ENCODE assay signal across 13 cellular contexts in the genomic region with DNA sequence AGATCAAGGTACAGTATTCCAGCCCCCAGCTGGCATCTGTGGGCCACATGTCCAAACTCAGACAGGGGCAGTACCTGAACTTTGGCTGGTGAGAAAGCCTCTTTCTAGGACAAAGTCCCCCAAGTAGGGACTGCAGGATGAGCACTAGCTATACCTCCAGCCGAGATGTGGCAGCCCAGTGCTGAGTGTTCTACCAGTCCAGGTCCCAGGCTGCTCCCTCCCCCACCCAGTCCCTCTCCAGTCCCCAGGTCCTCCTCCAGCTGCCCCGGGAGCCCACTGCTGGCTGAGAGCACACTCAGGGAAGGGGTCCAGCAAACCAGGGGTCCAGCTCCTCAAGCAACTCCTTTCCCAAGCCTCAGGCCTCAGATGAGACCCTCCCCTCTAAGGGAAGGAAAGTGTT. TPM values are rescaled to one million over a fixed set of nuclear protein-coding genes. Genes with fewer than 3 reads are reported as not detected.
DNase-seq lines count a peak whose midpoint lies in the region; ATAC-seq and TF ChIP-seq lines count a peak whose summit lies in the region.
"Had no signal": no experiment of that assay in that cellular context is flagged by ENCODE, and none has a peak within 500 bp of the region (broad histone marks: within the 10 kb centered on the region; RNA-seq: fewer than 3 reads in every experiment).

No MANE protein-coding gene starts in this region.

- no peak overlapping the region for H3K27ac Mint-ChIP-seq in CD8-positive, alpha-beta T cell
- no peak overlapping the region for H3K27ac Mint-ChIP-seq in neural crest cell (ENCODE audit: unreplicated experiment)

- peak overlapping the region; percentile 97 for H3K4me2 ChIP-seq in Loucy (ENCODE audit: low read depth, low read length, poor library complexity, severe bottlenecking)

- intact Hi-C loops in CD8-positive, alpha-beta T cell (cut with DNase I, micrococcal nuclease) = loop anchor here in 1 of 2 experiments (2.0 kb wide), 1 partner anchor 77 kb away; a partner anchor contains a TSS

- no peaks in the 10 kb centered on the region for H3K27me3 ChIP-seq in CD8-positive, alpha-beta T cell (ENCODE audit: insufficient read depth, low read length)
- H3K27me3 ChIP-seq in Loucy (ENCODE audit: insufficient read depth, low read length, poor library complexity, severe bottlenecking) (no peaks in the 10 kb centered on the region), foreskin keratinocyte (no peaks in the 10 kb centered on the region)
- H3K27me3 ChIP-seq: heart left ventricle had no signal

- H3K4me3 ChIP-seq in CD8-positive, alpha-beta T cell (ENCODE audit: low read depth, low read length) = no peak overlapping the region
- H3K4me3 ChIP-seq in Loucy (ENCODE audit: low read length, poor library complexity, severe bottlenecking) (peak overlapping the region; percentile 90), choroid plexus epithelial cell (ENCODE audit: low read depth, low read length) (peak overlapping the region; percentile 30)

- no peak overlapping the region for H2AFZ ChIP-seq in Loucy (ENCODE audit: low read length)

- no peaks in the 10 kb centered on the region for H3K9me3 ChIP-seq in CD8-positive, alpha-beta T cell (ENCODE audit: low read length)
- H3K9me3 ChIP-seq in Loucy (ENCODE audit: insufficient read depth, low read depth, low read length) = no peaks in the 10 kb centered on the region
- H3K9me3 ChIP-seq: heart left ventricle had no signal

- H3K79me2 ChIP-seq in Loucy (ENCODE audit: insufficient read depth, low read length) = peaks cover 40% of the 10 kb centered on the region

- no peaks in the 10 kb centered on the region for H3K36me3 ChIP-seq in CD8-positive, alpha-beta T cell (ENCODE audit: insufficient read depth, low read length)
- H3K36me3 ChIP-seq in Loucy (ENCODE audit: insufficient read depth, low read length) = peaks cover 21% of the 10 kb centered on the region; the same call in 1 of the 2 replicates

- no peaks in the 10 kb centered on the region for H3F3A ChIP-seq in Loucy (ENCODE audit: low read depth)

- H4K20me1 ChIP-seq in Loucy (ENCODE audit: insufficient read depth, low read length, poor library complexity, severe bottlenecking) = peaks cover 18% of the 10 kb centered on the region

- H3K9ac ChIP-seq in Loucy (ENCODE audit: low read depth, low read length, poor library complexity, severe bottlenecking) = peak overlapping the region; percentile 93

- DNase-seq in CD8-positive, alpha-beta T cell = no peak
- DNase-seq in choroid plexus epithelial cell (ENCODE audit: low read depth) (no peak), neural crest cell (ENCODE audit: low read depth, low spot score) (no peak), foreskin keratinocyte (no peak)
- no peak for DNase-seq in stimulated activated CD4-positive, alpha-beta T cell treated with anti-CD3 and anti-CD28 coated beads, Interleukin-2, amount 100 ng/mL, for 24 hours
- DNase-seq: NCI-H1105 treated with DMSO at 0.1 percent for 48 hours; NCI-H82; stimulated activated CD4-positive, alpha-beta T cell treated with anti-CD3 and anti-CD28 coated beads, Interleukin-15, amount 100 ng/mL, for 24 hours; stimulated activated naive B cell treated with anti-CD40 and anti-IgM and Interleukin-4, amounts not matched to agents 10 μg/mL and 1 μg/mL and 100 μg/mL, for 72 hours had no signal

- peaks cover 17% of the 10 kb centered on the region for H3K4me1 Mint-ChIP-seq in CD8-positive, alpha-beta T cell (ENCODE audit: low read depth)
- H3K4me1 Mint-ChIP-seq in neural crest cell = peaks cover 36% of the 10 kb centered on the region

- no peaks in the 10 kb centered on the region for H3K9me3 Mint-ChIP-seq in CD8-positive, alpha-beta T cell
- H3K9me3 Mint-ChIP-seq in neural crest cell = no peaks in the 10 kb centered on the region
- H3K9me3 Mint-ChIP-seq: stimulated activated naive B cell treated with anti-CD40 and anti-IgM and Interleukin-4, amounts not matched to agents 10 μg/mL and 1 μg/mL and 100 μg/mL, for 72 hours had no signal

- CTCF ChIA-PET in CD8-positive, alpha-beta T cell (lab: Charles Lee) = interaction anchor here (1.2 to 2.9 kb wide), 3 partner anchors 10 to 233 kb away, joined by 4 to 12 read pairs (median 8); no protein-coding TSS in a partner anchor

- POLR2A ChIA-PET in CD8-positive, alpha-beta T cell (lab: Charles Lee) = interaction anchor here (1.1 to 1.2 kb wide), 2 partner anchors 10 to 11 kb away, joined by 3 to 4 read pairs; no protein-coding TSS in a partner anchor

- ATAC-seq in CD8-positive, alpha-beta T cell = no peak
- ATAC-seq in foreskin keratinocyte (no peak), GM19452 (IDR thresholded peaks at IDR 0.05; ENCODE audit: unreplicated experiment) (no peak)
- ATAC-seq: heart left ventricle; stimulated activated naive B cell treated with anti-CD40 and anti-IgM and Interleukin-4, amounts not matched to agents 10 μg/mL and 1 μg/mL and 100 μg/mL, for 72 hours had no signal

- H3K4me3 Mint-ChIP-seq in CD8-positive, alpha-beta T cell = peak overlapping the region; percentile 87
- H3K4me3 Mint-ChIP-seq in neural crest cell = peak overlapping the region; percentile 84

- H3K9me2 ChIP-seq in Loucy (replicated peaks; ENCODE audit: low read depth, low read length) = no peaks in the 10 kb centered on the region

- peaks cover 17% of the 10 kb centered on the region for H3K4me1 ChIP-seq in CD8-positive, alpha-beta T cell (ENCODE audit: insufficient read depth, low read length)
- peaks cover 23% of the 10 kb centered on the region for H3K4me1 ChIP-seq in Loucy (ENCODE audit: insufficient read depth, low read length, poor library complexity, severe bottlenecking)
- H3K4me1 ChIP-seq in foreskin keratinocyte = no peaks in the 10 kb centered on the region

- H3K27me3 Mint-ChIP-seq in CD8-positive, alpha-beta T cell (ENCODE audit: low read depth) = no peaks in the 10 kb centered on the region
- no peaks in the 10 kb centered on the region for H3K27me3 Mint-ChIP-seq in neural crest cell (ENCODE audit: low read depth)

- no peak overlapping the region for H3K27ac ChIP-seq in CD8-positive, alpha-beta T cell (ENCODE audit: low read depth, low read length)
- no peak overlapping the region for H3K27ac ChIP-seq in foreskin keratinocyte

- no peak for TF ChIP-seq CTCF in CD8-positive, alpha-beta T cell (IDR thresholded peaks at IDR 0.05)
- TF ChIP-seq CTCF in Loucy (conservative IDR thresholded peaks at IDR 0.05; ENCODE audit: low read length) = no peak
- TF ChIP-seq CTCF in choroid plexus epithelial cell (conservative IDR thresholded peaks at IDR 0.05; ENCODE audit: low read depth, low read length) = no peak
- TF ChIP-seq CTCF in neural crest cell (conservative IDR thresholded peaks at IDR 0.05) = no peak
- no peak for TF ChIP-seq CTCF in foreskin keratinocyte (conservative IDR thresholded peaks at IDR 0.05)

- peaks cover 26% of the 10 kb centered on the region for H3K36me3 Mint-ChIP-seq in CD8-positive, alpha-beta T cell
- peaks cover 5% of the 10 kb centered on the region for H3K36me3 Mint-ChIP-seq in neural crest cell (ENCODE audit: low read depth)

RNA-seq across cellular contexts. Expression of a gene that starts 1.5 kb away (rescaled TPM):
- 10 to 100 TPM; 10.9 to 13.5 TPM for total RNA-seq in CD8-positive, alpha-beta T cell
- total RNA-seq in neural crest cell = 54.8 and 57.4 TPM in 2 replicates
- total RNA-seq in foreskin keratinocyte = 34.5 and 42.9 TPM in 2 replicates
- 32.1 and 34.2 TPM in 2 replicates for polyA plus RNA-seq in foreskin keratinocyte

RNA-seq across cellular contexts. Expression of a gene that starts 12.2 kb away (rescaled TPM):
- not detected for total RNA-seq in CD8-positive, alpha-beta T cell
- total RNA-seq in neural crest cell = 0.51 and 0.66 TPM in 2 replicates
- 0.25 TPM in 1 of 2 replicates, not detected in the other for total RNA-seq in foreskin keratinocyte
- polyA plus RNA-seq in foreskin keratinocyte = 0.08 TPM in 1 of 2 replicates, not detected in the other
- total RNA-seq: G401, heart left ventricle had no signal
- polyA plus RNA-seq: heart left ventricle had no signal

RNA-seq across cellular contexts. Expression of a gene that starts 24.3 kb away (rescaled TPM):
- 10 to 100 TPM; 84.2 to 92.5 TPM for total RNA-seq in CD8-positive, alpha-beta T cell
- 288 and 297 TPM in 2 replicates for total RNA-seq in neural crest cell
- total RNA-seq in foreskin keratinocyte = 400 and 414 TPM in 2 replicates
- 369 and 377 TPM in 2 replicates for polyA plus RNA-seq in foreskin keratinocyte

RNA-seq across cellular contexts. Expression of a gene that starts 28.9 kb away (rescaled TPM):
- 1 to 10 TPM; 7.5 to 7.7 TPM for total RNA-seq in CD8-positive, alpha-beta T cell
- total RNA-seq in neural crest cell (26.5 and 27.2 TPM in 2 replicates), foreskin keratinocyte (0.78 and 0.99 TPM in 2 replicates)
- 0.42 and 0.46 TPM in 2 replicates for polyA plus RNA-seq in foreskin keratinocyte

RNA-seq across cellular contexts. Expression of a gene that starts 38.6 kb away (rescaled TPM):
- total RNA-seq in CD8-positive, alpha-beta T cell = 1 to 10 TPM; 1.2 to 1.6 TPM
- total RNA-seq in neural crest cell = 28.4 and 28.7 TPM in 2 replicates
- 306 and 607 TPM in 2 replicates for total RNA-seq in foreskin keratinocyte
- polyA plus RNA-seq in foreskin keratinocyte = 306 and 665 TPM in 2 replicates
